ENCODE assay signal across 11 cellular contexts in the genomic region with DNA sequence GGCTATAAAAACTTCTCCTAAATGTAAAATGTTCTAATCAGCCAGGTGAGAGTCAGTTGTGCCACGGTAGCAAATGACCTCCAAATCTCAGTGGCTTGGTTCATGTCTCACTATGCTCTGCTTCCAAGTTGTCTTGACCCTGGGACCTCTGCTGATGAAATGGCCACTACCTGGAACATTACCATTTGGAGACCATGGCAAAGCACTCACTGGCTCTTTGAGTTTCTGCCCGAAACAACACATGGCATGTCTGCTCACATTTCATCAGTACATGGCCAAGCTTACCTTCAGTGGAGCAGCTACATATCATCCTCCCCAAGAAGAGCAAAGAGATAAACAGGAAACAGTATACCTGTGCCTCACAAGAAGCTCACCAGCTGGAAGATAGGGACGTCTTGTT. TPM values are rescaled to one million over a fixed set of nuclear protein-coding genes. Genes with fewer than 3 reads are reported as not detected.
"Had no signal": no experiment of that assay in that cellular context is flagged by ENCODE, and none has a peak within 500 bp of the region (broad histone marks: within the 10 kb centered on the region; RNA-seq: fewer than 3 reads in every experiment).

No MANE protein-coding gene starts in this region.

- H3K9me3 ChIP-seq: HAP-1 had no signal

- H3K4me1 ChIP-seq: HAP-1 had no signal

- H3K36me3 ChIP-seq: HAP-1 had no signal

- H3K9ac ChIP-seq: GM23248 had no signal

- H3K27ac ChIP-seq: GM23248, HL-60 had no signal

- H2AFZ ChIP-seq: GM23248 had no signal

- ATAC-seq: HCT116, HepG2, K562 had no signal

- H3K4me3 ChIP-seq: GM23248, HAP-1, K562 had no signal

- DNase-seq: GM23248, GOT3, H7, HFFc6 had no signal

RNA-seq across cellular contexts. Expression of gene PLEKHG7, which starts 40.2 kb away (rescaled TPM):
- total RNA-seq: GM23248, H4, H7, HepG2, HT1080, K562 had no signal
- polyA plus RNA-seq: GM23248, HepG2 had no signal
